Comparison of ENCODE assay signal across 37 cellular contexts in the genomic region with DNA sequence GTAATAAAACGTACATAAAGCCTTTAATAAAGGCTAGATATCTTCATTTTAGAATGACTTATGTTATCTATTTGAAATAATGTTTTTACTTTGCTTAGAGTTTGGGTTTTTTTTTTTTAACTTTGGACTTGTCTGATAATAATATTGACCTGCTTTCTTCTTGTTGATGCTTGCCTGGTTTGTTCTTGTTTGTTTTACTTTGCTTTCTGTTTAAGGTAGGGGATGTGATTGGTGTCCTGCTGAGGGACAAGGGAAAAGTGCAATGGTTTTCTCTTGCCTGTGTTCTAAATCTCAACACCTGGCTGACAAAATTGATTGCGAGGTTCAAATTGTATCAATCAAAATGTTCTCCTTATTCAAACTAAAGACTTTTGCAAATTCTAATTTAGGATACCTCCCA. TPM values are rescaled to one million over a fixed set of nuclear protein-coding genes. Genes with fewer than 3 reads are reported as not detected.
"Had no signal": no experiment of that assay in that cellular context is flagged by ENCODE, and none has a peak within 500 bp of the region (broad histone marks: within the 10 kb centered on the region; RNA-seq: fewer than 3 reads in every experiment).

No MANE protein-coding gene starts in this region.

- H3K27ac Mint-ChIP-seq: activated B cell treated with CpG ODN at 0.5 μM for 24 hours; activated CD4-positive, alpha-beta memory T cell treated with anti-CD3 and anti-CD28 coated beads for 36 hours; activated CD4-positive, alpha-beta T cell treated with anti-CD3 and anti-CD28 coated beads, Interleukin-2, amount 10 ng/mL, durations not matched to agents 24 days and 14 days; activated CD8-positive, alpha-beta T cell treated with anti-CD3 and anti-CD28 coated beads for 36 hours; activated naive CD4-positive, alpha-beta T cell treated with anti-CD3 and anti-CD28 coated beads for 36 hours; activated naive CD4-positive, alpha-beta T cell treated with anti-CD3 and anti-CD28 coated beads, Interleukin-2, amount 50 U/mL, for 72 hours; activated naive CD8-positive, alpha-beta T cell treated with anti-CD3 and anti-CD28 coated beads for 36 hours; activated T-cell treated with anti-CD3 and anti-CD28 coated beads, Interleukin-2, amount 50 U/mL, for 72 hours; activated T-helper 1 cell treated with anti-CD3 and anti-CD28 coated beads, Interleukin-12 subunit alpha, Interleukin-12 subunit beta, Interleukin-2, Interleukin-4 antibody, amounts not matched to agents 30 ng/mL and 10 ng/mL and 1 ng/mL, durations not matched to agents 14 hours and 24 hours and 36 hours; activated T-helper 17 cell treated with anti-CD3 and anti-CD28 coated beads, Interleukin-2, amount 50 U/mL, for 72 hours; brain; T-helper 1 cell treated with Interleukin-12 subunit alpha and Interleukin-12 subunit beta and Interleukin-4 antibody, amounts not matched to agents 30 μg/mL and 1 μg/mL, for 36 hours; T-helper 2 cell treated with Interferon-gamma antibody and Interleukin-4, amounts not matched to agents 5 μg/mL and 100 μg/mL, for 36 hours had no signal

- H3K27me3 ChIP-seq: adrenal gland had no signal

- H3K36me3 ChIP-seq: adrenal gland, cardiac muscle cell had no signal

- H3K27ac ChIP-seq: adrenal gland, cardiac muscle cell, VCaP had no signal

- H3K4me3 ChIP-seq: adrenal gland, cardiac muscle cell had no signal

- ATAC-seq: activated CD8-positive, alpha-beta T cell treated with anti-CD3 and anti-CD28 coated beads for 36 hours; activated naive CD4-positive, alpha-beta T cell treated with anti-CD3 and anti-CD28 coated beads, Interleukin-2, amount 50 U/mL, for 72 hours; activated T-cell treated with anti-CD3 and anti-CD28 coated beads, Interleukin-2, amount 50 U/mL, for 4 hours; activated T-cell treated with anti-CD3 and anti-CD28 coated beads, Interleukin-2, amount 50 U/mL, for 72 hours; activated T-helper 17 cell treated with anti-CD3 and anti-CD28 coated beads, Interleukin-2, amount 50 U/mL, for 72 hours had no signal

- DNase-seq: activated B cell treated with CpG ODN at 0.5 μM for 24 hours; activated CD4-positive, alpha-beta memory T cell treated with anti-CD3 and anti-CD28 coated beads for 36 hours; activated CD4-positive, alpha-beta T cell treated with anti-CD3 and anti-CD28 coated beads for 4 hours; activated CD4-positive, alpha-beta T cell treated with anti-CD3 and anti-CD28 coated beads, Interleukin-2, amount 10 ng/mL, durations not matched to agents 24 days and 14 days; activated CD4-positive, alpha-beta T cell treated with anti-CD3 and anti-CD28 coated beads, Interleukin-2, amount 50 U/mL, for 1 hour; activated CD4-positive, alpha-beta T cell treated with anti-CD3 and anti-CD28 coated beads, Interleukin-2, amount 50 U/mL, for 4 hours; activated CD4-positive, CD25-positive, alpha-beta regulatory T cell treated with anti-CD3 and anti-CD28 coated beads, Interleukin-2, amount 50 U/mL, for 72 hours; activated CD8-positive, alpha-beta memory T cell treated with anti-CD3 and anti-CD28 coated beads, Interleukin-2, amount 50 U/mL, for 4 hours; activated CD8-positive, alpha-beta T cell treated with anti-CD3 and anti-CD28 coated beads for 36 hours; activated effector memory CD4-positive, alpha-beta T cell treated with anti-CD3 and anti-CD28 coated beads, Interleukin-2, amount 50 U/mL, for 16 hours; activated gamma-delta T cell treated with Interleukin-2 at 50 U/mL for 16 hours; activated naive CD4-positive, alpha-beta T cell; activated naive CD4-positive, alpha-beta T cell treated with anti-CD3 and anti-CD28 coated beads for 36 hours; activated naive CD4-positive, alpha-beta T cell treated with anti-CD3 and anti-CD28 coated beads, Interleukin-2, amount 50 U/mL, for 16 hours; activated naive CD8-positive, alpha-beta T cell treated with anti-CD3 and anti-CD28 coated beads for 36 hours; activated T-cell treated with anti-CD3 and anti-CD28 coated beads for 4 hours; activated T-cell treated with anti-CD3 and anti-CD28 coated beads, Interleukin-2, amount 50 U/mL, for 1 hour; activated T-cell treated with anti-CD3 and anti-CD28 coated beads, Interleukin-2, amount 50 U/mL, for 4 hours; activated T-cell treated with anti-CD3 and anti-CD28 coated beads, Interleukin-2, amount 50 U/mL, for 72 hours; adrenal gland; amniotic stem cell; aorta; caudate nucleus; cerebellar nuclear complex; T-helper 1 cell; T-helper 2 cell; T-helper 9 cell had no signal

- H3K4me3 Mint-ChIP-seq: activated B cell treated with CpG ODN at 0.5 μM for 24 hours; activated CD4-positive, alpha-beta memory T cell treated with anti-CD3 and anti-CD28 coated beads for 36 hours; activated CD4-positive, alpha-beta T cell treated with anti-CD3 and anti-CD28 coated beads, Interleukin-2, amount 10 ng/mL, durations not matched to agents 24 days and 14 days; activated CD8-positive, alpha-beta T cell treated with anti-CD3 and anti-CD28 coated beads for 36 hours; activated naive CD4-positive, alpha-beta T cell treated with anti-CD3 and anti-CD28 coated beads for 36 hours; activated naive CD8-positive, alpha-beta T cell treated with anti-CD3 and anti-CD28 coated beads for 36 hours; activated T-helper 1 cell treated with anti-CD3 and anti-CD28 coated beads, Interleukin-12 subunit alpha, Interleukin-12 subunit beta, Interleukin-2, Interleukin-4 antibody, amounts not matched to agents 30 ng/mL and 10 ng/mL and 1 ng/mL, durations not matched to agents 14 hours and 24 hours and 36 hours; activated T-helper 17 cell treated with anti-CD3 and anti-CD28 coated beads, Interleukin-2, amount 50 U/mL, for 72 hours; central memory CD8-positive, alpha-beta T cell; T-helper 1 cell treated with Interleukin-12 subunit alpha and Interleukin-12 subunit beta and Interleukin-4 antibody, amounts not matched to agents 30 μg/mL and 1 μg/mL, for 36 hours; T-helper 2 cell treated with Interferon-gamma antibody and Interleukin-4, amounts not matched to agents 5 μg/mL and 100 μg/mL, for 36 hours had no signal

- H3K27me3 Mint-ChIP-seq: activated B cell treated with CpG ODN at 0.5 μM for 24 hours had no signal

- H3K9me3 Mint-ChIP-seq: activated B cell treated with CpG ODN at 0.5 μM for 24 hours; activated CD4-positive, alpha-beta memory T cell treated with anti-CD3 and anti-CD28 coated beads for 36 hours; activated CD4-positive, alpha-beta T cell treated with anti-CD3 and anti-CD28 coated beads, Interleukin-2, amount 10 ng/mL, durations not matched to agents 24 days and 14 days; activated CD8-positive, alpha-beta T cell treated with anti-CD3 and anti-CD28 coated beads for 36 hours; activated naive CD4-positive, alpha-beta T cell treated with anti-CD3 and anti-CD28 coated beads for 36 hours; activated naive CD4-positive, alpha-beta T cell treated with anti-CD3 and anti-CD28 coated beads, Interleukin-2, amount 50 U/mL, for 72 hours; activated naive CD8-positive, alpha-beta T cell treated with anti-CD3 and anti-CD28 coated beads for 36 hours; activated T-cell treated with anti-CD3 and anti-CD28 coated beads, Interleukin-2, amount 50 U/mL, for 4 hours; activated T-cell treated with anti-CD3 and anti-CD28 coated beads, Interleukin-2, amount 50 U/mL, for 72 hours; activated T-helper 1 cell treated with anti-CD3 and anti-CD28 coated beads, Interleukin-12 subunit alpha, Interleukin-12 subunit beta, Interleukin-2, Interleukin-4 antibody, amounts not matched to agents 30 ng/mL and 10 ng/mL and 1 ng/mL, durations not matched to agents 14 hours and 24 hours and 36 hours; activated T-helper 17 cell treated with anti-CD3 and anti-CD28 coated beads, Interleukin-2, amount 50 U/mL, for 72 hours; brain; central memory CD8-positive, alpha-beta T cell; T-helper 1 cell treated with Interleukin-12 subunit alpha and Interleukin-12 subunit beta and Interleukin-4 antibody, amounts not matched to agents 30 μg/mL and 1 μg/mL, for 36 hours; T-helper 2 cell treated with Interferon-gamma antibody and Interleukin-4, amounts not matched to agents 5 μg/mL and 100 μg/mL, for 36 hours had no signal

- H3K9me3 ChIP-seq: adrenal gland had no signal

RNA-seq across cellular contexts. Expression of a gene that starts 10.5 kb away (rescaled TPM):
- total RNA-seq: activated CD4-positive, alpha-beta T cell treated with anti-CD3 and anti-CD28 coated beads, Interleukin-2, amount 10 ng/mL, durations not matched to agents 24 days and 14 days; activated naive CD4-positive, alpha-beta T cell treated with anti-CD3 and anti-CD28 coated beads for 36 hours; activated naive CD4-positive, alpha-beta T cell treated with anti-CD3 and anti-CD28 coated beads, Interleukin-2, amount 50 U/mL, for 72 hours; activated T-helper 1 cell treated with anti-CD3 and anti-CD28 coated beads, Interleukin-12 subunit alpha, Interleukin-12 subunit beta, Interleukin-2, Interleukin-4 antibody, amounts not matched to agents 30 ng/mL and 10 ng/mL and 1 ng/mL, durations not matched to agents 14 hours and 24 hours and 36 hours; bronchial epithelial cell; cardiac muscle cell had no signal
- polyA plus RNA-seq: cardiac muscle cell had no signal
